In the genomic region with DNA sequence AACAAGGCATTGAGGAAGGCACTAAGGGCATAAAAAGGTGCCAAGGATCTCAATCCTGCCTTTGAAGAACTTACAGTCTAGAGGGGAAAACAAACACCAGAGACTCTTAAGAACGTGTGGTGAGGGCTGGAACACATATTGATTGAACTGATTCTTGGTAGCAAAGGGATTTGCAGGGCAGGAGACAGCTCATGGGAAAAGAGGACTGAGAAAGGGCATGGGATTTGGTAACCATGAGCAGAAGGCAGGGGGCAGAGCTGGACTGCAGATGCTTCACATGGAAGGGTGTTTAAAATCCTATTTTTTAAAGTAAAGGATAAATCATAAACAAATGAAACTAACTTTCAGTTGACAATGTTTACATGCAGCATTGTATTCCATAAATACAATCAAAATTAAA, we compare ENCODE assay signal across 10 cellular contexts.
A peak's percentile ranks its signal among the peaks of the same experiment; 100 is the strongest.
DNase-seq lines count a peak whose midpoint lies in the region; ATAC-seq, FAIRE-seq and TF ChIP-seq lines count a peak whose summit lies in the region.
"Had no signal": no experiment of that assay in that cellular context is flagged by ENCODE, and none has a peak within 500 bp of the region (broad histone marks: within the 10 kb centered on the region; RNA-seq: fewer than 3 reads in every experiment).

No MANE protein-coding gene starts in this region.

- TF ChIP-seq EP300 in HepG2 (IDR thresholded peaks at IDR 0.05; ENCODE audit: low read depth in 2 of 2, low read length in 2 of 2) (no peak), HepG2 (CRISPR knock-in tag; IDR thresholded peaks at IDR 0.05; ENCODE audit: borderline replicate concordance) (no peak)

- H3K4me3 ChIP-seq in left ventricle myocardium inferior (no peak overlapping the region), right cardiac atrium (ENCODE audit: low read length) (no peak overlapping the region), HepG2 (replicated peaks in 1 of 3; ENCODE audit: insufficient read depth in 1 of 3, low read depth in 2 of 3, low read length in 3 of 3) (no peak overlapping the region), pancreas (no peak overlapping the region), small intestine (ENCODE audit: low read depth in 1 of 2, low read length in 2 of 2) (no peak overlapping the region)

- peak overlapping the region in 3 of 5 experiments; percentile 21 to 72 (median 44) for H3K27ac Mint-ChIP-seq in brain
- H3K27ac Mint-ChIP-seq: activated naive CD8-positive, alpha-beta T cell had no signal

- no peak overlapping the region for H2AFZ ChIP-seq in HepG2 (ENCODE audit: low read length)

- TF ChIP-seq POLR2A in HepG2 (IDR thresholded peaks at IDR 0.05; ENCODE audit: insufficient read depth in 1 of 2, low read depth in 2 of 2, low read length in 2 of 2): no peak

- peak overlapping the region in 1 of 5 experiments; percentile 2 for H3K4me3 Mint-ChIP-seq in brain
- H3K4me3 Mint-ChIP-seq: activated naive CD8-positive, alpha-beta T cell had no signal

- peaks cover 6% of the 10 kb centered on the region for H3K27me3 Mint-ChIP-seq in brain
- H3K27me3 Mint-ChIP-seq: activated naive CD8-positive, alpha-beta T cell had no signal

- H3K36me3 Mint-ChIP-seq in brain: no peaks in the 10 kb centered on the region

- FAIRE-seq in HepG2 (lab: Jason Lieb, UNC) (no peak), urothelium cell line (lab: Jason Lieb, UNC) (no peak), pancreas (lab: Jason Lieb, UNC) (no peak), small intestine (lab: Jason Lieb, UNC) (no peak)

- H3K27ac ChIP-seq in left ventricle myocardium inferior (replicated peaks) (no peak overlapping the region), right cardiac atrium (ENCODE audit: low read length) (no peak overlapping the region), HepG2 (ENCODE audit: extremely low read length, insufficient read depth, low read length) (peak overlapping the region; percentile 64), pancreas (no peak overlapping the region), small intestine (ENCODE audit: low read depth in 1 of 2, low read length in 1 of 2) (peak overlapping the region in 1 of 2 donors; percentile 6)

- H3K9me3 ChIP-seq in left ventricle myocardium inferior (replicated peaks) (no peaks in the 10 kb centered on the region), right cardiac atrium (ENCODE audit: control insufficient read depth, low read length) (no peaks in the 10 kb centered on the region), HepG2 (ENCODE audit: low read length) (no peaks in the 10 kb centered on the region), pancreas (no peaks in the 10 kb centered on the region), small intestine (ENCODE audit: control insufficient read depth, low read depth) (no peaks in the 10 kb centered on the region)

- no peak overlapping the region for H3K9ac ChIP-seq in HepG2 (ENCODE audit: insufficient read depth, low read depth, low read length)

- ATAC-seq in right cardiac atrium: no peak
- ATAC-seq in HepG2: peak; percentile 15; the same call in 1 of the 3 replicates
- ATAC-seq in pancreas: no peak
- no peak for ATAC-seq in HG02571 (IDR thresholded peaks at IDR 0.05; ENCODE audit: unreplicated experiment)

- in situ Hi-C loops in HepG2 (cut with HindIII; ENCODE audit: extremely low pct_ligation_motif_present, low pct_unique_long_range_greater_than_20kb): no loop called here

- intact Hi-C loops in left ventricle myocardium inferior (cut with micrococcal nuclease): no loop called here
- intact Hi-C loops in right cardiac atrium (cut with DNase I): no loop called here
- intact Hi-C loops in HepG2 (cut with micrococcal nuclease; ENCODE audit: unreplicated experiment): no loop called here
- intact Hi-C loops in pancreas (cut with DNase I): no loop called here

- DNase-seq in left ventricle myocardium inferior (no peak), right cardiac atrium (no peak), HepG2 (ENCODE audit: low spot score) (no peak), urothelium cell line (ENCODE audit: low spot score) (peak; percentile 25), pancreas (no peak), small intestine (no peak)
- DNase-seq: NCI-H187 treated with DMSO at 0.1 percent for 48 hours had no signal

- H3K4me1 ChIP-seq in left ventricle myocardium inferior (peaks cover 10% of the 10 kb centered on the region), right cardiac atrium (ENCODE audit: control insufficient read depth, insufficient read depth, low read length) (peaks cover 2% of the 10 kb centered on the region), HepG2 (ENCODE audit: insufficient read depth, low read length) (peaks cover 66% of the 10 kb centered on the region), pancreas (peaks cover 0 to 11% (median 4%) of the 10 kb centered on the region in 3 donors), small intestine (ENCODE audit: control insufficient read depth in 2 of 2, insufficient read depth in 1 of 2, low read depth in 1 of 2, low read length in 1 of 2) (peaks cover 0 to 3% of the 10 kb centered on the region in 2 donors)

- H3K79me2 ChIP-seq in HepG2 (ENCODE audit: insufficient read depth, low read length): no peaks in the 10 kb centered on the region

- CTCF ChIA-PET in HepG2 (lab: Yijun Ruan, JAX; ENCODE audit: low intra/inter-chr PET ratio, low total read pairs): interaction anchor here (1.2 kb wide), 1 partner anchor 22 kb away, joined by 4 read pairs; no protein-coding TSS in a partner anchor

- H3K9me3 Mint-ChIP-seq in brain: peaks cover 0 to 1% (median 0%) of the 10 kb centered on the region in 5 experiments

- BruUV-seq in HepG2 (replicated peaks; lab: Mats Ljungman, UMichigan): no TSS peak

- peak; percentile 42; the same call in 1 of the 2 replicates for TF ChIP-seq RAD21 in HepG2 (CRISPR knock-in tag; IDR thresholded peaks at IDR 0.05)

- 32% methylated on average over 1 of the region's 1 CpG for whole genome bisulfite sequencing in right cardiac atrium
- WGBS in HepG2 (ENCODE audit: low lambda C conversion rate): 73% methylated on average over 1 of the region's 1 CpG
- WGBS in pancreas, 2 donors: 31 to 42% methylated on average over 1 of the region's 1 CpG
- WGBS in small intestine, 3 donors: 52 to 60% (median 55%) methylated on average over 1 of the region's 1 CpG

- H3K4me1 Mint-ChIP-seq in brain: peaks cover 18% of the 10 kb centered on the region

- POLR2A ChIA-PET in HepG2 (lab: Yijun Ruan, JAX): interaction anchor here (0.7 kb wide), 1 partner anchor 11 kb away, joined by 3 read pairs; no protein-coding TSS in a partner anchor

- peaks cover 25% of the 10 kb centered on the region for H3K36me3 ChIP-seq in left ventricle myocardium inferior
- H3K36me3 ChIP-seq in HepG2 (replicated peaks in 1 of 2; ENCODE audit: control insufficient read depth in 1 of 2, insufficient read depth in 2 of 2, low read length in 2 of 2): peaks cover 21 to 51% of the 10 kb centered on the region in 2 experiments
- peaks cover 0 to 4% (median 0%) of the 10 kb centered on the region in 3 donors for H3K36me3 ChIP-seq in pancreas
- H3K36me3 ChIP-seq in small intestine (ENCODE audit: control insufficient read depth in 2 of 2, insufficient read depth in 2 of 2, low read length in 2 of 2): peaks cover 0 to 2% of the 10 kb centered on the region in 2 donors

- no peaks in the 10 kb centered on the region for H4K20me1 ChIP-seq in HepG2 (ENCODE audit: insufficient read depth, low read length)

- H3K4me2 ChIP-seq in HepG2 (ENCODE audit: low read depth, low read length): no peak overlapping the region

- no peaks in the 10 kb centered on the region for H3K27me3 ChIP-seq in left ventricle myocardium inferior (ENCODE audit: low read depth)
- H3K27me3 ChIP-seq in right cardiac atrium (ENCODE audit: control insufficient read depth, insufficient read depth): no peaks in the 10 kb centered on the region
- H3K27me3 ChIP-seq in HepG2 (ENCODE audit: control insufficient read depth in 1 of 2, insufficient read depth in 2 of 2, low read length in 2 of 2): no peaks in the 10 kb centered on the region
- no peaks in the 10 kb centered on the region for H3K27me3 ChIP-seq in pancreas
- H3K27me3 ChIP-seq in small intestine (ENCODE audit: control insufficient read depth in 2 of 2, insufficient read depth in 2 of 2, low read length in 2 of 2): no peaks in the 10 kb centered on the region

- TF ChIP-seq CTCF in left ventricle myocardium inferior (IDR thresholded peaks at IDR 0.05; ENCODE audit: borderline replicate concordance) (peak; percentile 25), brain (conservative IDR thresholded peaks at IDR 0.05) (peak; percentile 43 to 47), HepG2 (CRISPR knock-in tag; IDR thresholded peaks at IDR 0.05) (0 out of 2 replicates have a peak, but pooled peaks have one; percentile 15), pancreas (IDR thresholded peaks at IDR 0.05) (no peak)

TF ChIP-seq in HepG2, 621 proteins besides CTCF, POLR2A, EP300 and RAD21 (continues in another document):
- TF ChIP-seq SAFB2 (CRISPR knock-in tag; IDR thresholded peaks at IDR 0.05; ENCODE audit: borderline replicate concordance, low read depth) (no peak), MED1 (CRISPR knock-in tag; IDR thresholded peaks at IDR 0.05) (no peak), SMC3 (IDR thresholded peaks at IDR 0.05; ENCODE audit: low read length) (peak; percentile 34; the same call in 1 of the 2 replicates), ARNT2 (CRISPR knock-in tag; IDR thresholded peaks at IDR 0.05; ENCODE audit: low read depth) (no peak), STAG1 (CRISPR knock-in tag; IDR thresholded peaks at IDR 0.05) (peak; percentile 53)
- TF ChIP-seq, protein P1, sequence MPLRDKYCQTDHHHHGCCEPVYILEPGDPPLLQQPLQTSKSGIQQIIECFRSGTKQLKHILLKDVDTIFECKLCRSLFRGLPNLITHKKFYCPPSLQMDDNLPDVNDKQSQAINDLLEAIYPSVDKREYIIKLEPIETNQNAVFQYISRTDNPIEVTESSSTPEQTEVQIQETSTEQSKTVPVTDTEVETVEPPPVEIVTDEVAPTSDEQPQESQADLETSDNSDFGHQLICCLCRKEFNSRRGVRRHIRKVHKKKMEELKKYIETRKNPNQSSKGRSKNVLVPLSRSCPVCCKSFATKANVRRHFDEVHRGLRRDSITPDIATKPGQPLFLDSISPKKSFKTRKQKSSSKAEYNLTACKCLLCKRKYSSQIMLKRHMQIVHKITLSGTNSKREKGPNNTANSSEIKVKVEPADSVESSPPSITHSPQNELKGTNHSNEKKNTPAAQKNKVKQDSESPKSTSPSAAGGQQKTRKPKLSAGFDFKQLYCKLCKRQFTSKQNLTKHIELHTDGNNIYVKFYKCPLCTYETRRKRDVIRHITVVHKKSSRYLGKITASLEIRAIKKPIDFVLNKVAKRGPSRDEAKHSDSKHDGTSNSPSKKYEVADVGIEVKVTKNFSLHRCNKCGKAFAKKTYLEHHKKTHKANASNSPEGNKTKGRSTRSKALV (CRISPR knock-in tag; IDR thresholded peaks at IDR 0.05): no peak

Comparison
In these comparisons a context has a peak if more than half of its experiments do, and no peak if none do; other contexts are left out.
1. CTCF ChIP-seq: peak in left ventricle myocardium inferior (single experiment), brain (2 of 2) and HepG2 (single experiment); none in pancreas (0 of 4).